1 cellular context compared by ENCODE assay signal in the genomic region with DNA sequence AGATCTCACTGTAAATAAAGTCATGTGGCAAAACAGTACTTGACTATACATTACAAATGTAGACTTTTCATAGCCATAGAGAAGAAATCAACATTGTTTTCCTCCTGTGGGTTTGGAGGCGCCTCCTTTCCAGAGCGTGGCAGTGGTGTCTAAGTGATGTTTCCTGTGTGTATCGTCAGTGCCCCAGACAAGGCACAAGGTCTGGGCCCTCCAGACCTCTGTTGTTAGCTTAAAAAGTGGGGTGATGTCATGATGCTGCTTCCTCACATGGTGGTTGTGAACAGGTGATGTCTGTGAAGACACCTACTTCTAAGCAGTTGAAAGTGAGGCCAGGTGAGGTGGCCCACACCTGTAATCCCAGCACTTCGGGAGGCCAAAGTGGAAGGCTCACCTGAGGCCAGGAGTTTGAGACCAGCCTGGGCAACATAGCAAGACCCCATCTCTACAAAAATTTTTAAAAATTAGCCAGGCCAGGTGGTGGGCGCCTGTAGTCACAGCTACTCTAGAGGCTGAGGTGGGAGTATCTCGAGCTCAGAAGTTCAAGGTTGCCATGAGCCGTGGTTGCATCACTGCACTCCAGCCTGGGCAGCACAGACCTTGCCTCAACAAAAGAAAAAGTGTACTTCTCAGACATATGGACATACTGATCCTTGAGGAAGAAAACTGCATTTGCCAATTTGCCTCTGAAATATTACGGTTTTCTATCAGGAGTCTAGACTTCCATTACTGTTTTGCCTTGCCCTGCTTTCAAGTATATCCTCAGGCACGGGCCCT.
TF ChIP-seq lines count a peak whose summit lies in the region.

No MANE protein-coding gene starts in this region.

TF ChIP-seq in HepG2, 621 proteins besides CTCF, POLR2A, EP300 and RAD21:
- TF ChIP-seq ZBTB7B (CRISPR knock-in tag; IDR thresholded peaks at IDR 0.05) (no peak), DNMT1 (CRISPR knock-in tag; IDR thresholded peaks at IDR 0.05) (no peak), SNRNP70 (IDR thresholded peaks at IDR 0.05; ENCODE audit: low read depth, low read length) (no peak), ZNF160 (CRISPR knock-in tag; IDR thresholded peaks at IDR 0.05) (no peak), ZNF121 (CRISPR knock-in tag; IDR thresholded peaks at IDR 0.05) (peak; percentile 98), AGO2 (optimal IDR thresholded peaks at IDR 0.05; ENCODE audit: low read depth, low read length) (peak; percentile 31), NFYB (CRISPR knock-in tag; IDR thresholded peaks at IDR 0.05) (no peak), ZMYM3 (CRISPR knock-in tag; IDR thresholded peaks at IDR 0.05) (peak; percentile 33; the same call in 1 of the 2 replicates), NR3C1 (CRISPR knock-in tag; IDR thresholded peaks at IDR 0.05) (no peak), NBN (conservative IDR thresholded peaks at IDR 0.05) (no peak), CCDC6 (CRISPR knock-in tag; IDR thresholded peaks at IDR 0.05) (no peak), CEBPB (IDR thresholded peaks at IDR 0.05; ENCODE audit: borderline replicate concordance, low read depth, low read length) (peak; percentile 79), GATAD2A (CRISPR knock-in tag; IDR thresholded peaks at IDR 0.05) (0 out of 2 replicates have a peak, but pooled peaks have one; percentile 32), SP5 (CRISPR knock-in tag; IDR thresholded peaks at IDR 0.05; ENCODE audit: borderline replicate concordance, low read depth) (no peak), HCFC1 (IDR thresholded peaks at IDR 0.05; ENCODE audit: low read depth, low read length) (no peak), ZNF761 (CRISPR knock-in tag; conservative IDR thresholded peaks at IDR 0.05) (no peak), CEBPG (CRISPR knock-in tag; IDR thresholded peaks at IDR 0.05) (peak; percentile 77), RARA (CRISPR knock-in tag; IDR thresholded peaks at IDR 0.05) (peak; percentile 53), HNF4A (CRISPR knock-in tag; IDR thresholded peaks at IDR 0.05) (peak; percentile 31; the same call in 1 of the 2 replicates), POLR2G (IDR thresholded peaks at IDR 0.05; ENCODE audit: low read depth, low read length) (peak; percentile 43; the same call in 1 of the 2 replicates)
- TF ChIP-seq, protein P1, sequence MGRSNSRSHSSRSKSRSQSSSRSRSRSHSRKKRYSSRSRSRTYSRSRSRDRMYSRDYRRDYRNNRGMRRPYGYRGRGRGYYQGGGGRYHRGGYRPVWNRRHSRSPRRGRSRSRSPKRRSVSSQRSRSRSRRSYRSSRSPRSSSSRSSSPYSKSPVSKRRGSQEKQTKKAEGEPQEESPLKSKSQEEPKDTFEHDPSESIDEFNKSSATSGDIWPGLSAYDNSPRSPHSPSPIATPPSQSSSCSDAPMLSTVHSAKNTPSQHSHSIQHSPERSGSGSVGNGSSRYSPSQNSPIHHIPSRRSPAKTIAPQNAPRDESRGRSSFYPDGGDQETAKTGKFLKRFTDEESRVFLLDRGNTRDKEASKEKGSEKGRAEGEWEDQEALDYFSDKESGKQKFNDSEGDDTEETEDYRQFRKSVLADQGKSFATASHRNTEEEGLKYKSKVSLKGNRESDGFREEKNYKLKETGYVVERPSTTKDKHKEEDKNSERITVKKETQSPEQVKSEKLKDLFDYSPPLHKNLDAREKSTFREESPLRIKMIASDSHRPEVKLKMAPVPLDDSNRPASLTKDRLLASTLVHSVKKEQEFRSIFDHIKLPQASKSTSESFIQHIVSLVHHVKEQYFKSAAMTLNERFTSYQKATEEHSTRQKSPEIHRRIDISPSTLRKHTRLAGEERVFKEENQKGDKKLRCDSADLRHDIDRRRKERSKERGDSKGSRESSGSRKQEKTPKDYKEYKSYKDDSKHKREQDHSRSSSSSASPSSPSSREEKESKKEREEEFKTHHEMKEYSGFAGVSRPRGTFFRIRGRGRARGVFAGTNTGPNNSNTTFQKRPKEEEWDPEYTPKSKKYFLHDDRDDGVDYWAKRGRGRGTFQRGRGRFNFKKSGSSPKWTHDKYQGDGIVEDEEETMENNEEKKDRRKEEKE (IDR thresholded peaks at IDR 0.05) = no peak
- TF ChIP-seq, protein P2, sequence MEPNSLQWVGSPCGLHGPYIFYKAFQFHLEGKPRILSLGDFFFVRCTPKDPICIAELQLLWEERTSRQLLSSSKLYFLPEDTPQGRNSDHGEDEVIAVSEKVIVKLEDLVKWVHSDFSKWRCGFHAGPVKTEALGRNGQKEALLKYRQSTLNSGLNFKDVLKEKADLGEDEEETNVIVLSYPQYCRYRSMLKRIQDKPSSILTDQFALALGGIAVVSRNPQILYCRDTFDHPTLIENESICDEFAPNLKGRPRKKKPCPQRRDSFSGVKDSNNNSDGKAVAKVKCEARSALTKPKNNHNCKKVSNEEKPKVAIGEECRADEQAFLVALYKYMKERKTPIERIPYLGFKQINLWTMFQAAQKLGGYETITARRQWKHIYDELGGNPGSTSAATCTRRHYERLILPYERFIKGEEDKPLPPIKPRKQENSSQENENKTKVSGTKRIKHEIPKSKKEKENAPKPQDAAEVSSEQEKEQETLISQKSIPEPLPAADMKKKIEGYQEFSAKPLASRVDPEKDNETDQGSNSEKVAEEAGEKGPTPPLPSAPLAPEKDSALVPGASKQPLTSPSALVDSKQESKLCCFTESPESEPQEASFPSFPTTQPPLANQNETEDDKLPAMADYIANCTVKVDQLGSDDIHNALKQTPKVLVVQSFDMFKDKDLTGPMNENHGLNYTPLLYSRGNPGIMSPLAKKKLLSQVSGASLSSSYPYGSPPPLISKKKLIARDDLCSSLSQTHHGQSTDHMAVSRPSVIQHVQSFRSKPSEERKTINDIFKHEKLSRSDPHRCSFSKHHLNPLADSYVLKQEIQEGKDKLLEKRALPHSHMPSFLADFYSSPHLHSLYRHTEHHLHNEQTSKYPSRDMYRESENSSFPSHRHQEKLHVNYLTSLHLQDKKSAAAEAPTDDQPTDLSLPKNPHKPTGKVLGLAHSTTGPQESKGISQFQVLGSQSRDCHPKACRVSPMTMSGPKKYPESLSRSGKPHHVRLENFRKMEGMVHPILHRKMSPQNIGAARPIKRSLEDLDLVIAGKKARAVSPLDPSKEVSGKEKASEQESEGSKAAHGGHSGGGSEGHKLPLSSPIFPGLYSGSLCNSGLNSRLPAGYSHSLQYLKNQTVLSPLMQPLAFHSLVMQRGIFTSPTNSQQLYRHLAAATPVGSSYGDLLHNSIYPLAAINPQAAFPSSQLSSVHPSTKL (CRISPR knock-in tag; IDR thresholded peaks at IDR 0.05) = 0 out of 2 replicates have a peak, but pooled peaks have one; percentile 20
- TF ChIP-seq, protein P3, sequence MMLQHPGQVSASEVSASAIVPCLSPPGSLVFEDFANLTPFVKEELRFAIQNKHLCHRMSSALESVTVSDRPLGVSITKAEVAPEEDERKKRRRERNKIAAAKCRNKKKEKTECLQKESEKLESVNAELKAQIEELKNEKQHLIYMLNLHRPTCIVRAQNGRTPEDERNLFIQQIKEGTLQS (CRISPR knock-in tag; IDR thresholded peaks at IDR 0.05) = 0 out of 2 replicates have a peak, but pooled peaks have one; percentile 34
- TF ChIP-seq, protein P4, sequence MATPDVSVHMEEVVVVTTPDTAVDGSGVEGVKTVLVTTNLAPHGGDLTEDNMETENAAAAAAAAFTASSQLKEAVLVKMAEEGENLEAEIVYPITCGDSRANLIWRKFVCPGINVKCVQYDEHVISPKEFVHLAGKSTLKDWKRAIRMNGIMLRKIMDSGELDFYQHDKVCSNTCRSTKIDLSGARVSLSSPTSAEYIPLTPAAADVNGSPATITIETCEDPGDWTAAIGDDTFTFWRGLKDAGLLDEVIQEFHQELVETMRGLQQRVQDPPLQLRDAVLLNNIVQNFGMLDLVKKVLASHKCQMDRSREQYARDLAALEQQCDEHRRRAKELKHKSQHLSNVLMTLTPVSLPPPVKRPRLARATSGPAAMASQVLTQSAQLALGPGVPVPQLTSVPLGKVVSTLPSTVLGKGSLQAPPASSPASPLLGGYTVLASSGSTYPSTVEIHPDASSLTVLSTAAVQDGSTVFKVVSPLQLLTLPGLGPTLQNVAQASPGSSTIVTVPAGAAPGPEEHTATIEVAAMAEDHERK (CRISPR knock-in tag; IDR thresholded peaks at IDR 0.05; ENCODE audit: low read depth) = no peak
- TF ChIP-seq, protein P5, sequence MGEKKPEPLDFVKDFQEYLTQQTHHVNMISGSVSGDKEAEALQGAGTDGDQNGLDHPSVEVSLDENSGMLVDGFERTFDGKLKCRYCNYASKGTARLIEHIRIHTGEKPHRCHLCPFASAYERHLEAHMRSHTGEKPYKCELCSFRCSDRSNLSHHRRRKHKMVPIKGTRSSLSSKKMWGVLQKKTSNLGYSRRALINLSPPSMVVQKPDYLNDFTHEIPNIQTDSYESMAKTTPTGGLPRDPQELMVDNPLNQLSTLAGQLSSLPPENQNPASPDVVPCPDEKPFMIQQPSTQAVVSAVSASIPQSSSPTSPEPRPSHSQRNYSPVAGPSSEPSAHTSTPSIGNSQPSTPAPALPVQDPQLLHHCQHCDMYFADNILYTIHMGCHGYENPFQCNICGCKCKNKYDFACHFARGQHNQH (CRISPR knock-in tag; IDR thresholded peaks at IDR 0.05) = peak; percentile 35; the same call in 1 of the 2 replicates
- TF ChIP-seq, protein P6, sequence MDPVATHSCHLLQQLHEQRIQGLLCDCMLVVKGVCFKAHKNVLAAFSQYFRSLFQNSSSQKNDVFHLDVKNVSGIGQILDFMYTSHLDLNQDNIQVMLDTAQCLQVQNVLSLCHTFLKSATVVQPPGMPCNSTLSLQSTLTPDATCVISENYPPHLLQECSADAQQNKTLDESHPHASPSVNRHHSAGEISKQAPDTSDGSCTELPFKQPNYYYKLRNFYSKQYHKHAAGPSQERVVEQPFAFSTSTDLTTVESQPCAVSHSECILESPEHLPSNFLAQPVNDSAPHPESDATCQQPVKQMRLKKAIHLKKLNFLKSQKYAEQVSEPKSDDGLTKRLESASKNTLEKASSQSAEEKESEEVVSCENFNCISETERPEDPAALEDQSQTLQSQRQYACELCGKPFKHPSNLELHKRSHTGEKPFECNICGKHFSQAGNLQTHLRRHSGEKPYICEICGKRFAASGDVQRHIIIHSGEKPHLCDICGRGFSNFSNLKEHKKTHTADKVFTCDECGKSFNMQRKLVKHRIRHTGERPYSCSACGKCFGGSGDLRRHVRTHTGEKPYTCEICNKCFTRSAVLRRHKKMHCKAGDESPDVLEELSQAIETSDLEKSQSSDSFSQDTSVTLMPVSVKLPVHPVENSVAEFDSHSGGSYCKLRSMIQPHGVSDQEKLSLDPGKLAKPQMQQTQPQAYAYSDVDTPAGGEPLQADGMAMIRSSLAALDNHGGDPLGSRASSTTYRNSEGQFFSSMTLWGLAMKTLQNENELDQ (CRISPR knock-in tag; IDR thresholded peaks at IDR 0.05; ENCODE audit: borderline replicate concordance) = no peak
- TF ChIP-seq, protein P7, sequence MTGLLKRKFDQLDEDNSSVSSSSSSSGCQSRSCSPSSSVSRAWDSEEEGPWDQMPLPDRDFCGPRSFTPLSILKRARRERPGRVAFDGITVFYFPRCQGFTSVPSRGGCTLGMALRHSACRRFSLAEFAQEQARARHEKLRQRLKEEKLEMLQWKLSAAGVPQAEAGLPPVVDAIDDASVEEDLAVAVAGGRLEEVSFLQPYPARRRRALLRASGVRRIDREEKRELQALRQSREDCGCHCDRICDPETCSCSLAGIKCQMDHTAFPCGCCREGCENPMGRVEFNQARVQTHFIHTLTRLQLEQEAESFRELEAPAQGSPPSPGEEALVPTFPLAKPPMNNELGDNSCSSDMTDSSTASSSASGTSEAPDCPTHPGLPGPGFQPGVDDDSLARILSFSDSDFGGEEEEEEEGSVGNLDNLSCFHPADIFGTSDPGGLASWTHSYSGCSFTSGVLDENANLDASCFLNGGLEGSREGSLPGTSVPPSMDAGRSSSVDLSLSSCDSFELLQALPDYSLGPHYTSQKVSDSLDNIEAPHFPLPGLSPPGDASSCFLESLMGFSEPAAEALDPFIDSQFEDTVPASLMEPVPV (CRISPR knock-in tag; IDR thresholded peaks at IDR 0.05) = no peak
